Comparison of ENCODE assay signal across 10 cellular contexts in genomic region chr15:73602444-73602843, GRCh38. TPM values are rescaled to one million over a fixed set of nuclear protein-coding genes. Genes with fewer than 3 reads are reported as not detected.
A peak's percentile ranks its signal among the peaks of the same experiment; 100 is the strongest.
DNase-seq lines count a peak whose midpoint lies in the region; FAIRE-seq and TF ChIP-seq lines count a peak whose summit lies in the region.
"Had no signal": no experiment of that assay in that cellular context is flagged by ENCODE, and none has a peak within 500 bp of the region (broad histone marks: within the 10 kb centered on the region; RNA-seq: fewer than 3 reads in every experiment).

No MANE protein-coding gene starts in this region.

- H2AFZ ChIP-seq in hepatocyte: no peak overlapping the region

- no TSS peak for BruUV-seq in Calu3 (replicated peaks; lab: Mats Ljungman, UMichigan)

- peaks cover 100% of the 10 kb centered on the region for H3K79me2 ChIP-seq in hepatocyte

- intact Hi-C loops in Calu3 (cut with micrococcal nuclease; ENCODE audit: unreplicated experiment): no loop called here

- TF ChIP-seq CTCF in hepatocyte (IDR thresholded peaks at IDR 0.05; ENCODE audit: poor library complexity) (no peak), Calu3 (IDR thresholded peaks at IDR 0.05; ENCODE audit: unreplicated experiment) (no peak)

- H3K27ac ChIP-seq in angular gyrus (ENCODE audit: low read depth, low read length): peak overlapping the region; percentile 56
- peak overlapping the region; percentile 79 for H3K27ac ChIP-seq in hepatocyte
- peak overlapping the region; percentile 46 to 56 for H3K27ac ChIP-seq in small intestine (ENCODE audit: low read depth in 1 of 2, low read length in 1 of 2)

- FAIRE-seq in small intestine (lab: Jason Lieb, UNC): no peak

- H3K27me3 Mint-ChIP-seq in Calu3 (ENCODE audit: unreplicated experiment): no peaks in the 10 kb centered on the region

- H3K4me2 ChIP-seq in hepatocyte: peak overlapping the region; percentile 58

- H3K27me3 ChIP-seq in hepatocyte (no peaks in the 10 kb centered on the region), small intestine (ENCODE audit: control insufficient read depth in 2 of 2, insufficient read depth in 2 of 2, low read length in 2 of 2) (no peaks in the 10 kb centered on the region), MG63 (no peaks in the 10 kb centered on the region)

- H3K4me3 Mint-ChIP-seq in Calu3 (ENCODE audit: low read depth, unreplicated experiment): no peak overlapping the region
- H3K4me3 Mint-ChIP-seq: T-helper 1 cell treated with Interleukin-12 subunit alpha and Interleukin-12 subunit beta and Interleukin-4 antibody, amounts not matched to agents 30 μg/mL and 1 μg/mL, for 36 hours had no signal

- peaks cover 53% of the 10 kb centered on the region for H3K4me1 ChIP-seq in hepatocyte (ENCODE audit: insufficient read depth)
- H3K4me1 ChIP-seq in small intestine (ENCODE audit: control insufficient read depth in 2 of 2, insufficient read depth in 1 of 2, low read depth in 1 of 2, low read length in 1 of 2): peaks cover 17 to 34% of the 10 kb centered on the region in 2 donors

- peaks cover 19% of the 10 kb centered on the region for H3K4me1 Mint-ChIP-seq in Calu3 (ENCODE audit: low read depth, unreplicated experiment)

- H3K27ac Mint-ChIP-seq in Calu3 (ENCODE audit: unreplicated experiment): no peak overlapping the region
- H3K27ac Mint-ChIP-seq: T-helper 1 cell treated with Interleukin-12 subunit alpha and Interleukin-12 subunit beta and Interleukin-4 antibody, amounts not matched to agents 30 μg/mL and 1 μg/mL, for 36 hours had no signal

- H3K36me3 ChIP-seq in hepatocyte (replicated peaks; ENCODE audit: insufficient read depth, low read depth) (no peaks in the 10 kb centered on the region), small intestine (ENCODE audit: control insufficient read depth in 2 of 2, insufficient read depth in 2 of 2, low read length in 2 of 2) (no peaks in the 10 kb centered on the region), MG63 (no peaks in the 10 kb centered on the region)

- WGBS in hepatocyte (ENCODE audit: low lambda C conversion rate, missing lambda C conversion rate): 25% methylated on average over 1 of the region's 1 CpG
- 4 to 6% (median 4%) methylated on average over 1 of the region's 1 CpG for WGBS in small intestine, 3 donors

- peak; percentile 14 for DNase-seq in HCEC 1CT
- DNase-seq in hepatocyte (ENCODE audit: low spot score): no peak
- DNase-seq in small intestine: peak; percentile 71
- no peak for DNase-seq in NCI-H524 treated with DMSO at 0.1 percent for 48 hours (lab: John Stamatoyannopoulos, UW)
- no peak for DNase-seq in activated CD4-positive, alpha-beta T cell treated with anti-CD3 and anti-CD28 coated beads, Interleukin-2, amount 50 U/mL, for 48 hours
- no peak for DNase-seq in Calu3
- DNase-seq in MG63: no peak
- DNase-seq: DMS79 had no signal

- CTCF ChIA-PET in Calu3 (lab: Charles Lee): no interaction called here

- peaks cover 89% of the 10 kb centered on the region for H4K20me1 ChIP-seq in hepatocyte (ENCODE audit: insufficient read depth, poor library complexity, severe bottlenecking)

- H3K36me3 Mint-ChIP-seq in Calu3 (ENCODE audit: insufficient read depth, unreplicated experiment): no peaks in the 10 kb centered on the region

- no peaks in the 10 kb centered on the region for H3K9me3 Mint-ChIP-seq in Calu3 (ENCODE audit: low read depth, unreplicated experiment)
- H3K9me3 Mint-ChIP-seq: T-helper 1 cell treated with Interleukin-12 subunit alpha and Interleukin-12 subunit beta and Interleukin-4 antibody, amounts not matched to agents 30 μg/mL and 1 μg/mL, for 36 hours had no signal

- H3K9me2 ChIP-seq in hepatocyte (replicated peaks; ENCODE audit: insufficient read depth): no peaks in the 10 kb centered on the region

- no peak overlapping the region for H3K4me3 ChIP-seq in hepatocyte
- no peak overlapping the region for H3K4me3 ChIP-seq in small intestine (ENCODE audit: low read depth in 1 of 2, low read length in 2 of 2)
- H3K4me3 ChIP-seq in MG63: no peak overlapping the region

- H3K9me3 ChIP-seq in hepatocyte (ENCODE audit: low read depth) (no peaks in the 10 kb centered on the region), small intestine (ENCODE audit: control insufficient read depth, low read depth) (no peaks in the 10 kb centered on the region), MG63 (no peaks in the 10 kb centered on the region)

RNA-seq across cellular contexts. Expression of gene NPTN, which starts 30.7 kb away (rescaled TPM):
- total RNA-seq in hepatocyte (201 and 234 TPM in 2 replicates), Calu3 (2022) (190 TPM in 2 replicates)
- polyA plus RNA-seq in hepatocyte (153 and 174 TPM in 2 replicates), small intestine (100 to 1,000 TPM in 1 of 3 donors, 10 to 100 TPM in 2; 57.7 to 113 (median 82.4) TPM)
- total RNA-seq in MG63 (2014; rRNA removed; shearing (Covaris generic); ENCODE audit: low replicate concordance): 82.4 and 224 TPM in 2 replicates

Comparison
In these comparisons a context has a peak if more than half of its experiments do, and no peak if none do; other contexts are left out.
1. DNase-seq: peak in HCEC 1CT (single experiment) and small intestine (single experiment); none in hepatocyte (single experiment), NCI-H524 treated with DMSO at 0.1 percent for 48 hours (single experiment), activated CD4-positive, alpha-beta T cell treated with anti-CD3 and anti-CD28 coated beads, Interleukin-2, amount 50 U/mL, for 48 hours (0 of 2), Calu3 (single experiment) and MG63 (single experiment).
2. Peak in every context shown above with its lines, with median percentiles within 50 percentile points of each other: H3K27ac ChIP-seq.